Comparison of ENCODE assay signal across 1 cellular context in genomic region chrX:151970661-151971060, GRCh38.
TF ChIP-seq lines count a peak whose summit lies in the region.

No MANE protein-coding gene starts in this region.

TF ChIP-seq in HepG2, 621 proteins besides CTCF, POLR2A, EP300 and RAD21 (continued from another document and continues in another):
- TF ChIP-seq ZNF576 (CRISPR knock-in tag; IDR thresholded peaks at IDR 0.05) (no peak), FOXA3 (CRISPR knock-in tag; IDR thresholded peaks at IDR 0.05) (peak; percentile 46), ZFY (CRISPR knock-in tag; IDR thresholded peaks at IDR 0.05) (peak; percentile 39), ZNF878 (CRISPR knock-in tag; IDR thresholded peaks at IDR 0.05) (no peak; the same call in 1 of the 2 replicates), ZNF569 (CRISPR knock-in tag; IDR thresholded peaks at IDR 0.05; ENCODE audit: borderline replicate concordance) (no peak), KLF9 (CRISPR knock-in tag; IDR thresholded peaks at IDR 0.05; ENCODE audit: low read depth) (no peak), GABPA (IDR thresholded peaks at IDR 0.05; ENCODE audit: low read depth, low read length) (no peak), GABPA (CRISPR knock-in tag; IDR thresholded peaks at IDR 0.05; ENCODE audit: low read depth) (no peak), REPIN1 (CRISPR knock-in tag; IDR thresholded peaks at IDR 0.05; ENCODE audit: borderline replicate concordance, low read depth) (peak; percentile 46; the same call in 1 of the 2 replicates), FLYWCH1 (CRISPR knock-in tag; IDR thresholded peaks at IDR 0.05) (no peak), ZNF879 (CRISPR knock-in tag; IDR thresholded peaks at IDR 0.05) (no peak), FOXC1 (CRISPR knock-in tag; IDR thresholded peaks at IDR 0.05; ENCODE audit: borderline replicate concordance) (no peak), ZNF460 (CRISPR knock-in tag; IDR thresholded peaks at IDR 0.05; ENCODE audit: borderline replicate concordance) (no peak), MED1 (CRISPR knock-in tag; IDR thresholded peaks at IDR 0.05) (peak; percentile 85), TBX3 (IDR thresholded peaks at IDR 0.05; ENCODE audit: borderline replicate concordance) (no peak), ARNTL (CRISPR knock-in tag; IDR thresholded peaks at IDR 0.05) (no peak), ATAD3A (CRISPR knock-in tag; IDR thresholded peaks at IDR 0.05) (no peak), SIX1 (CRISPR knock-in tag; IDR thresholded peaks at IDR 0.05; ENCODE audit: borderline replicate concordance) (no peak), MBD4 (IDR thresholded peaks at IDR 0.05; ENCODE audit: borderline replicate concordance, low read length) (no peak), KAT7 (CRISPR knock-in tag; IDR thresholded peaks at IDR 0.05; ENCODE audit: borderline replicate concordance) (no peak), SOX13 (IDR thresholded peaks at IDR 0.05) (no peak), SOX13 (CRISPR knock-in tag; conservative IDR thresholded peaks at IDR 0.05 in 1 of 2, IDR thresholded peaks at IDR 0.05 in 1 of 2) (peak in 1 of 2 experiments; percentile 70; a peak in 2 of 4 replicates), ZNF512 (CRISPR knock-in tag; IDR thresholded peaks at IDR 0.05) (no peak), STAG1 (CRISPR knock-in tag; IDR thresholded peaks at IDR 0.05) (no peak), KDM2A (CRISPR knock-in tag; IDR thresholded peaks at IDR 0.05; ENCODE audit: borderline replicate concordance, low read depth) (peak; percentile 17; the same call in 1 of the 2 replicates), EHMT2 (IDR thresholded peaks at IDR 0.05; ENCODE audit: borderline replicate concordance, low read depth, low read length) (no peak), MEIS2 (CRISPR knock-in tag; IDR thresholded peaks at IDR 0.05) (peak; percentile 30; the same call in 1 of the 2 replicates), ZNF563 (CRISPR knock-in tag; IDR thresholded peaks at IDR 0.05) (no peak), PAF1 (CRISPR knock-in tag; IDR thresholded peaks at IDR 0.05) (no peak), ZNF883 (CRISPR knock-in tag; IDR thresholded peaks at IDR 0.05; ENCODE audit: not compliant biosample characterization) (no peak), ATM (IDR thresholded peaks at IDR 0.05; ENCODE audit: borderline replicate concordance) (no peak), SMAD9 (CRISPR knock-in tag; IDR thresholded peaks at IDR 0.05) (no peak), ZNF776 (CRISPR knock-in tag; IDR thresholded peaks at IDR 0.05) (no peak), BRCA1 (CRISPR knock-in tag; IDR thresholded peaks at IDR 0.05) (no peak), PATZ1 (CRISPR knock-in tag; IDR thresholded peaks at IDR 0.05) (peak; percentile 72), ATF4 (CRISPR knock-in tag; IDR thresholded peaks at IDR 0.05) (no peak), ZNF335 (CRISPR knock-in tag; IDR thresholded peaks at IDR 0.05) (no peak), TARDBP (CRISPR knock-in tag; IDR thresholded peaks at IDR 0.05) (peak; percentile 60; the same call in 1 of the 2 replicates), SRY (CRISPR knock-in tag; IDR thresholded peaks at IDR 0.05) (no peak), CAMTA2 (CRISPR knock-in tag; IDR thresholded peaks at IDR 0.05; ENCODE audit: borderline replicate concordance) (no peak), ZNF672 (CRISPR knock-in tag; IDR thresholded peaks at IDR 0.05) (no peak), HNRNPK (IDR thresholded peaks at IDR 0.05; ENCODE audit: low read depth, low read length, poor library complexity, severe bottlenecking) (no peak), ZNF772 (CRISPR knock-in tag; IDR thresholded peaks at IDR 0.05) (no peak), ZNF281 (CRISPR knock-in tag; IDR thresholded peaks at IDR 0.05; ENCODE audit: borderline replicate concordance) (peak; percentile 92), POGK (CRISPR knock-in tag; conservative IDR thresholded peaks at IDR 0.05) (no peak), ZBTB38 (CRISPR knock-in tag; IDR thresholded peaks at IDR 0.05) (no peak), HNF1B (CRISPR knock-in tag; IDR thresholded peaks at IDR 0.05) (0 out of 2 replicates have a peak, but pooled peaks have one; percentile 29), KDM4B (CRISPR knock-in tag; IDR thresholded peaks at IDR 0.05) (no peak), HDAC6 (IDR thresholded peaks at IDR 0.05; ENCODE audit: low read depth, low read length) (no peak), CHD4 (IDR thresholded peaks at IDR 0.05; ENCODE audit: borderline replicate concordance, low read length) (no peak), ZNF501 (CRISPR knock-in tag; IDR thresholded peaks at IDR 0.05) (no peak), ZNF530 (CRISPR knock-in tag; IDR thresholded peaks at IDR 0.05; ENCODE audit: low read depth) (no peak), DR1 (CRISPR knock-in tag; IDR thresholded peaks at IDR 0.05) (no peak), ZNF280D (CRISPR knock-in tag; IDR thresholded peaks at IDR 0.05) (no peak), ZGPAT (CRISPR knock-in tag; IDR thresholded peaks at IDR 0.05) (peak; percentile 65), SP1 (IDR thresholded peaks at IDR 0.05) (no peak), SP1 (CRISPR knock-in tag; IDR thresholded peaks at IDR 0.05) (no peak), E2F5 (CRISPR knock-in tag; conservative IDR thresholded peaks at IDR 0.05) (no peak), ZNF550 (CRISPR knock-in tag; IDR thresholded peaks at IDR 0.05; ENCODE audit: borderline replicate concordance) (no peak), XBP1 (CRISPR knock-in tag; IDR thresholded peaks at IDR 0.05) (no peak)
